ENCODE assay signal across 1 cellular context in the genomic region with DNA sequence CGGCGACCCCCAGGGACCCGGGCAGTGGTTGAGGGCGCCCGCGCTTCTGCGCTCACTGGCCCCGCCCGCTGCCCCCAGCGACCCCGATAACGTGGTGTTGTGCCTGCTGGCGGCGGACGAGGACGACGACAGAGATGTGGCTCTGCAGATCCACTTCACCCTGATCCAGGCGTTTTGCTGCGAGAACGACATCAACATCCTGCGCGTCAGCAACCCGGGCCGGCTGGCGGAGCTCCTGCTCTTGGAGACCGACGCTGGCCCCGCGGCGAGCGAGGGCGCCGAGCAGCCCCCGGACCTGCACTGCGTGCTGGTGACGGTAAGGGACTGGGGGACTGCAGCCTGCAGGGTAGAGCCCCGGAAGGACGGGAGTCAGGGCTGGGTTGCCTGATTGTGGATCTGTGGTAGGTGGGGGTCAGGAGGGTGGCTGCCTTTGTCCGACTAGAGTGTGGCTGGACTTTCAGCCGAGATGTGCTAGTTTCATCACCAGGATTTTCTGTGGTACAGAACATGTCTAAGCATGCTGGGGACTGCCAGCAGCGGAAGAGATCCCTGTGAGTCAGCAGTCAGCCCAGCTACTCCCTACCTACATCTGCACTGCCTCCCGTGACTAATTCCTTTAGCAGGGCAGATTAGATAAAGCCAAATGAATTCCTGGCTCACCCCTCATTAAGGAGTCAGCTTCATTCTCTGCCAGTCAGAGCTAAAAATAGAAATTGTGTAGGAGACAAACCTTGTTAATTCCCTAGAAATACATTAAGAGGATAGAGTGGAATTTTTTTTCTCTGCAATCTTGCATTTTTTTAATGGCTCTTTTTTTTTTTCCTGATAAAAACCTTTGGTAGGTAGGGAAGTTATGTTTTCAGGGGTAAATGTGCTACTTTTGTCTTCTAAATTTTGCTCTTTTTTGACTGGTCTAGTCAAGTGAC.
TF ChIP-seq lines count a peak whose summit lies in the region.

No MANE protein-coding gene starts in this region.

TF ChIP-seq in K562, 482 proteins besides CTCF, POLR2A, EP300 and RAD21 (continued from another document and continues in another):
- TF ChIP-seq, protein P1, sequence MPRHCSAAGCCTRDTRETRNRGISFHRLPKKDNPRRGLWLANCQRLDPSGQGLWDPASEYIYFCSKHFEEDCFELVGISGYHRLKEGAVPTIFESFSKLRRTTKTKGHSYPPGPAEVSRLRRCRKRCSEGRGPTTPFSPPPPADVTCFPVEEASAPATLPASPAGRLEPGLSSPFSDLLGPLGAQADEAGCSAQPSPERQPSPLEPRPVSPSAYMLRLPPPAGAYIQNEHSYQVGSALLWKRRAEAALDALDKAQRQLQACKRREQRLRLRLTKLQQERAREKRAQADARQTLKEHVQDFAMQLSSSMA (CRISPR knock-in tag; IDR thresholded peaks at IDR 0.05): no peak
- TF ChIP-seq MAFF (IDR thresholded peaks at IDR 0.05; ENCODE audit: low read length) (peak; percentile 84), SNIP1 (IDR thresholded peaks at IDR 0.05; ENCODE audit: low read depth) (no peak), PHF20 (IDR thresholded peaks at IDR 0.05; ENCODE audit: partially characterized antibody) (no peak), EWSR1 (IDR thresholded peaks at IDR 0.05; ENCODE audit: borderline replicate concordance, low read depth, partially characterized antibody) (no peak), PTBP1 (IDR thresholded peaks at IDR 0.05; ENCODE audit: low read depth, low read length) (no peak), TSC22D4 (tag; IDR thresholded peaks at IDR 0.05) (no peak), BRF1 (IDR thresholded peaks at IDR 0.05; ENCODE audit: borderline replicate concordance, extremely low read depth, insufficient read length) (no peak), KAT2B (IDR thresholded peaks at IDR 0.05; ENCODE audit: low read depth, low read length) (no peak), HMGN3 (IDR thresholded peaks at IDR 0.05; ENCODE audit: borderline replicate concordance, extremely low read depth, insufficient read length, low read depth, low read length) (peak; percentile 89), TCF3 (CRISPR knock-in tag; IDR thresholded peaks at IDR 0.05) (peak; percentile 92), FOXA1 (IDR thresholded peaks at IDR 0.05; ENCODE audit: borderline replicate concordance) (no peak), NR3C1 (CRISPR knock-in tag; IDR thresholded peaks at IDR 0.05) (no peak), ZNF778 (CRISPR knock-in tag; IDR thresholded peaks at IDR 0.05) (no peak), NCOA6 (IDR thresholded peaks at IDR 0.05) (no peak), BHLHE40 (IDR thresholded peaks at IDR 0.05; ENCODE audit: low read length) (peak; percentile 99), ZNF77 (CRISPR knock-in tag; IDR thresholded peaks at IDR 0.05) (no peak), ZNF23 (CRISPR knock-in tag; IDR thresholded peaks at IDR 0.05) (no peak), GTF2A2 (tag; IDR thresholded peaks at IDR 0.05) (no peak; the same call in 1 of the 2 replicates), ZBTB17 (CRISPR knock-in tag; IDR thresholded peaks at IDR 0.05) (no peak; the same call in 1 of the 2 replicates), HDAC6 (IDR thresholded peaks at IDR 0.05; ENCODE audit: low read depth, low read length) (no peak), MECOM (CRISPR knock-in tag; IDR thresholded peaks at IDR 0.05) (no peak), KLF16 (IDR thresholded peaks at IDR 0.05) (peak; percentile 88), PRMT5 (CRISPR knock-in tag; IDR thresholded peaks at IDR 0.05) (no peak), GABPB2 (CRISPR knock-in tag; conservative IDR thresholded peaks at IDR 0.05) (no peak), RBM39 (optimal IDR thresholded peaks at IDR 0.05; ENCODE audit: low read depth, low read length) (no peak), SP2 (IDR thresholded peaks at IDR 0.05; ENCODE audit: extremely low read depth, low read depth, low read length, poor library complexity, severe bottlenecking) (no peak), ZSCAN29 (IDR thresholded peaks at IDR 0.05) (no peak), HOXB6 (CRISPR knock-in tag; IDR thresholded peaks at IDR 0.05; ENCODE audit: borderline replicate concordance) (no peak), GATA2 (CRISPR knock-in tag; IDR thresholded peaks at IDR 0.05) (peak; percentile 73), KDM2B (CRISPR knock-in tag; IDR thresholded peaks at IDR 0.05) (0 out of 2 replicates have a peak, but pooled peaks have one; percentile 10), NUFIP1 (IDR thresholded peaks at IDR 0.05; ENCODE audit: partially characterized antibody) (no peak), ESRRA (IDR thresholded peaks at IDR 0.05; ENCODE audit: borderline replicate concordance, low read depth) (peak; percentile 46; the same call in 1 of the 2 replicates), NFYB (IDR thresholded peaks at IDR 0.05; ENCODE audit: extremely low read depth, insufficient read length) (no peak), RFX7 (CRISPR knock-in tag; IDR thresholded peaks at IDR 0.05) (no peak), RFX5 (IDR thresholded peaks at IDR 0.05; ENCODE audit: low read depth, low read length) (no peak), TCF7L2 (IDR thresholded peaks at IDR 0.05; ENCODE audit: low read depth, low read length) (no peak), HNRNPK (IDR thresholded peaks at IDR 0.05; ENCODE audit: low read depth, low read length, poor library complexity, severe bottlenecking) (no peak)
- TF ChIP-seq, protein P2, sequence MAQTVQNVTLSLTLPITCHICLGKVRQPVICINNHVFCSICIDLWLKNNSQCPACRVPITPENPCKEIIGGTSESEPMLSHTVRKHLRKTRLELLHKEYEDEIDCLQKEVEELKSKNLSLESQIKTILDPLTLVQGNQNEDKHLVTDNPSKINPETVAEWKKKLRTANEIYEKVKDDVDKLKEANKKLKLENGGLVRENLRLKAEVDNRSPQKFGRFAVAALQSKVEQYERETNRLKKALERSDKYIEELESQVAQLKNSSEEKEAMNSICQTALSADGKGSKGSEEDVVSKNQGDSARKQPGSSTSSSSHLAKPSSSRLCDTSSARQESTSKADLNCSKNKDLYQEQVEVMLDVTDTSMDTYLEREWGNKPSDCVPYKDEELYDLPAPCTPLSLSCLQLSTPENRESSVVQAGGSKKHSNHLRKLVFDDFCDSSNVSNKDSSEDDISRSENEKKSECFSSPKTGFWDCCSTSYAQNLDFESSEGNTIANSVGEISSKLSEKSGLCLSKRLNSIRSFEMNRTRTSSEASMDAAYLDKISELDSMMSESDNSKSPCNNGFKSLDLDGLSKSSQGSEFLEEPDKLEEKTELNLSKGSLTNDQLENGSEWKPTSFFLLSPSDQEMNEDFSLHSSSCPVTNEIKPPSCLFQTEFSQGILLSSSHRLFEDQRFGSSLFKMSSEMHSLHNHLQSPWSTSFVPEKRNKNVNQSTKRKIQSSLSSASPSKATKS (CRISPR knock-in tag; IDR thresholded peaks at IDR 0.05): no peak
- TF ChIP-seq, protein P3, sequence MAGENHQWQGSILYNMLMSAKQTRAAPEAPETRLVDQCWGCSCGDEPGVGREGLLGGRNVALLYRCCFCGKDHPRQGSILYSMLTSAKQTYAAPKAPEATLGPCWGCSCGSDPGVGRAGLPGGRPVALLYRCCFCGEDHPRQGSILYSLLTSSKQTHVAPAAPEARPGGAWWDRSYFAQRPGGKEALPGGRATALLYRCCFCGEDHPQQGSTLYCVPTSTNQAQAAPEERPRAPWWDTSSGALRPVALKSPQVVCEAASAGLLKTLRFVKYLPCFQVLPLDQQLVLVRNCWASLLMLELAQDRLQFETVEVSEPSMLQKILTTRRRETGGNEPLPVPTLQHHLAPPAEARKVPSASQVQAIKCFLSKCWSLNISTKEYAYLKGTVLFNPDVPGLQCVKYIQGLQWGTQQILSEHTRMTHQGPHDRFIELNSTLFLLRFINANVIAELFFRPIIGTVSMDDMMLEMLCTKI (IDR thresholded peaks at IDR 0.05; ENCODE audit: partially characterized antibody): no peak
- TF ChIP-seq, protein P4, sequence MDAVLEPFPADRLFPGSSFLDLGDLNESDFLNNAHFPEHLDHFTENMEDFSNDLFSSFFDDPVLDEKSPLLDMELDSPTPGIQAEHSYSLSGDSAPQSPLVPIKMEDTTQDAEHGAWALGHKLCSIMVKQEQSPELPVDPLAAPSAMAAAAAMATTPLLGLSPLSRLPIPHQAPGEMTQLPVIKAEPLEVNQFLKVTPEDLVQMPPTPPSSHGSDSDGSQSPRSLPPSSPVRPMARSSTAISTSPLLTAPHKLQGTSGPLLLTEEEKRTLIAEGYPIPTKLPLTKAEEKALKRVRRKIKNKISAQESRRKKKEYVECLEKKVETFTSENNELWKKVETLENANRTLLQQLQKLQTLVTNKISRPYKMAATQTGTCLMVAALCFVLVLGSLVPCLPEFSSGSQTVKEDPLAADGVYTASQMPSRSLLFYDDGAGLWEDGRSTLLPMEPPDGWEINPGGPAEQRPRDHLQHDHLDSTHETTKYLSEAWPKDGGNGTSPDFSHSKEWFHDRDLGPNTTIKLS (IDR thresholded peaks at IDR 0.05; ENCODE audit: borderline replicate concordance, low read depth): peak; percentile 71
- TF ChIP-seq, protein P5, sequence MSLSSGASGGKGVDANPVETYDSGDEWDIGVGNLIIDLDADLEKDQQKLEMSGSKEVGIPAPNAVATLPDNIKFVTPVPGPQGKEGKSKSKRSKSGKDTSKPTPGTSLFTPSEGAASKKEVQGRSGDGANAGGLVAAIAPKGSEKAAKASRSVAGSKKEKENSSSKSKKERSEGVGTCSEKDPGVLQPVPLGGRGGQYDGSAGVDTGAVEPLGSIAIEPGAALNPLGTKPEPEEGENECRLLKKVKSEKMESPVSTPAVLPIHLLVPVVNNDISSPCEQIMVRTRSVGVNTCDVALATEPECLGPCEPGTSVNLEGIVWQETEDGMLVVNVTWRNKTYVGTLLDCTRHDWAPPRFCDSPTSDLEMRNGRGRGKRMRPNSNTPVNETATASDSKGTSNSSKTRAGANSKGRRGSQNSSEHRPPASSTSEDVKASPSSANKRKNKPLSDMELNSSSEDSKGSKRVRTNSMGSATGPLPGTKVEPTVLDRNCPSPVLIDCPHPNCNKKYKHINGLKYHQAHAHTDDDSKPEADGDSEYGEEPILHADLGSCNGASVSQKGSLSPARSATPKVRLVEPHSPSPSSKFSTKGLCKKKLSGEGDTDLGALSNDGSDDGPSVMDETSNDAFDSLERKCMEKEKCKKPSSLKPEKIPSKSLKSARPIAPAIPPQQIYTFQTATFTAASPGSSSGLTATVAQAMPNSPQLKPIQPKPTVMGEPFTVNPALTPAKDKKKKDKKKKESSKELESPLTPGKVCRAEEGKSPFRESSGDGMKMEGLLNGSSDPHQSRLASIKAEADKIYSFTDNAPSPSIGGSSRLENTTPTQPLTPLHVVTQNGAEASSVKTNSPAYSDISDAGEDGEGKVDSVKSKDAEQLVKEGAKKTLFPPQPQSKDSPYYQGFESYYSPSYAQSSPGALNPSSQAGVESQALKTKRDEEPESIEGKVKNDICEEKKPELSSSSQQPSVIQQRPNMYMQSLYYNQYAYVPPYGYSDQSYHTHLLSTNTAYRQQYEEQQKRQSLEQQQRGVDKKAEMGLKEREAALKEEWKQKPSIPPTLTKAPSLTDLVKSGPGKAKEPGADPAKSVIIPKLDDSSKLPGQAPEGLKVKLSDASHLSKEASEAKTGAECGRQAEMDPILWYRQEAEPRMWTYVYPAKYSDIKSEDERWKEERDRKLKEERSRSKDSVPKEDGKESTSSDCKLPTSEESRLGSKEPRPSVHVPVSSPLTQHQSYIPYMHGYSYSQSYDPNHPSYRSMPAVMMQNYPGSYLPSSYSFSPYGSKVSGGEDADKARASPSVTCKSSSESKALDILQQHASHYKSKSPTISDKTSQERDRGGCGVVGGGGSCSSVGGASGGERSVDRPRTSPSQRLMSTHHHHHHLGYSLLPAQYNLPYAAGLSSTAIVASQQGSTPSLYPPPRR (CRISPR knock-in tag; IDR thresholded peaks at IDR 0.05; ENCODE audit: borderline replicate concordance): peak; percentile 95
- TF ChIP-seq, protein P6, sequence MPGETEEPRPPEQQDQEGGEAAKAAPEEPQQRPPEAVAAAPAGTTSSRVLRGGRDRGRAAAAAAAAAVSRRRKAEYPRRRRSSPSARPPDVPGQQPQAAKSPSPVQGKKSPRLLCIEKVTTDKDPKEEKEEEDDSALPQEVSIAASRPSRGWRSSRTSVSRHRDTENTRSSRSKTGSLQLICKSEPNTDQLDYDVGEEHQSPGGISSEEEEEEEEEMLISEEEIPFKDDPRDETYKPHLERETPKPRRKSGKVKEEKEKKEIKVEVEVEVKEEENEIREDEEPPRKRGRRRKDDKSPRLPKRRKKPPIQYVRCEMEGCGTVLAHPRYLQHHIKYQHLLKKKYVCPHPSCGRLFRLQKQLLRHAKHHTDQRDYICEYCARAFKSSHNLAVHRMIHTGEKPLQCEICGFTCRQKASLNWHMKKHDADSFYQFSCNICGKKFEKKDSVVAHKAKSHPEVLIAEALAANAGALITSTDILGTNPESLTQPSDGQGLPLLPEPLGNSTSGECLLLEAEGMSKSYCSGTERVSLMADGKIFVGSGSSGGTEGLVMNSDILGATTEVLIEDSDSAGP (CRISPR knock-in tag; IDR thresholded peaks at IDR 0.05): peak; percentile 79; the same call in 1 of the 2 replicates
- TF ChIP-seq, protein P7, sequence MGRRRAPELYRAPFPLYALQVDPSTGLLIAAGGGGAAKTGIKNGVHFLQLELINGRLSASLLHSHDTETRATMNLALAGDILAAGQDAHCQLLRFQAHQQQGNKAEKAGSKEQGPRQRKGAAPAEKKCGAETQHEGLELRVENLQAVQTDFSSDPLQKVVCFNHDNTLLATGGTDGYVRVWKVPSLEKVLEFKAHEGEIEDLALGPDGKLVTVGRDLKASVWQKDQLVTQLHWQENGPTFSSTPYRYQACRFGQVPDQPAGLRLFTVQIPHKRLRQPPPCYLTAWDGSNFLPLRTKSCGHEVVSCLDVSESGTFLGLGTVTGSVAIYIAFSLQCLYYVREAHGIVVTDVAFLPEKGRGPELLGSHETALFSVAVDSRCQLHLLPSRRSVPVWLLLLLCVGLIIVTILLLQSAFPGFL (CRISPR knock-in tag; IDR thresholded peaks at IDR 0.05): no peak
